In the genomic region with DNA sequence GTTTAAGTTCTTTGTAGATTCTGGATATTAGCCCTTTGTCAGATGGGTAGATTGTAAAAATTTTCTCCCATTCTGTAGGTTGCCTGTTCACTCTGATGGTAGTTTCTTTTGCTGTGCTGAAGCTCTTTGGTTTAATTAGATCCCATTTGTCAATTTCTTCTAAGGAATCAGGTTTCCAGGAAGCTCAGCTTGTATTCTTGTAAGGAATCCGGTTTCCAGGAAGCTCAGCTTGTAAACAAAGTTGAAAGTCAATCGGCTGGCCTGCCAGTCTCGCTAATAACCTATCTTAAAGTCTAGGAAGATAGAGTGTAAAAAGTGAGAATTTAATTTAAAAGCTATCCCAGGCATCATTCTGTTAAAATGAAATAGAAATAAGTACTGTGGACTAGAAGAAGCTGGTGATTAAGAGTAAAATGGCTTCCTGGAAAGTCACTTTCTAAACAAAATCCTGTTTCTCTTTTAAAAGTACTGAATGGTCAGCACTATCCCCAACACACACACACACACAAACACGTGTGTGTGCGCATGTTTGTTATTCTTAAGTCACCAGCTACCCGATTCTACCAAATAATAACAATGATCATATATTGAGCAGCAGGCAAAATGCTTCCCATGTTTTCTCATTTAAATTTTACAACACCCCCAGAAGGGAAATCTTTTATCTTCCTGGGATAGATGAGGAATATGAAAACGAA, we compare ENCODE assay signal across 21 cellular contexts.
DNase-seq lines count a peak whose midpoint lies in the region; ATAC-seq, FAIRE-seq and TF ChIP-seq lines count a peak whose summit lies in the region.
"Had no signal": no experiment of that assay in that cellular context is flagged by ENCODE, and none has a peak within 500 bp of the region (broad histone marks: within the 10 kb centered on the region; RNA-seq: fewer than 3 reads in every experiment).

No MANE protein-coding gene starts in this region.

- no TSS peak for BruUV-seq in K562 (replicated peaks; lab: Mats Ljungman, UMichigan)

- in situ Hi-C loops in K562 (cut with MboI) = no loop called here

- H3K9me1 ChIP-seq in K562 (ENCODE audit: control insufficient read depth, insufficient read depth, low read length) = no peaks in the 10 kb centered on the region

- H3K4me1 ChIP-seq in K562 (replicated peaks in 1 of 2; ENCODE audit: control insufficient read depth in 2 of 2, insufficient read depth in 2 of 2, low read length in 2 of 2) (no peaks in the 10 kb centered on the region), iPS DF 6.9 (ENCODE audit: control insufficient read depth, insufficient read depth, low read length) (no peaks in the 10 kb centered on the region), smooth muscle cell (ENCODE audit: low read depth) (no peaks in the 10 kb centered on the region)
- H3K4me1 ChIP-seq: Peyer's patch, psoas muscle, testis had no signal

- no peak for TF ChIP-seq RAD21 in K562 (CRISPR knock-in tag; conservative IDR thresholded peaks at IDR 0.05 in 1 of 2, IDR thresholded peaks at IDR 0.05 in 1 of 2)

- H3K4me3 ChIP-seq in K562 (no peak overlapping the region), iPS DF 6.9 (ENCODE audit: low read length) (no peak overlapping the region), smooth muscle cell (no peak overlapping the region)
- H3K4me3 ChIP-seq: Peyer's patch, psoas muscle, testis had no signal

- no peak overlapping the region for H3K4me2 ChIP-seq in K562 (ENCODE audit: insufficient read depth, low read length)
- peak overlapping the region; percentile 5 for H3K4me2 ChIP-seq in smooth muscle cell

- peaks cover 7% of the 10 kb centered on the region for H3K4me1 Mint-ChIP-seq in activated CD4-positive, alpha-beta T cell treated with anti-CD3 and anti-CD28 coated beads, Interleukin-2, amount 10 ng/mL, durations not matched to agents 7 days and 5 days

- H3K9me3 Mint-ChIP-seq in activated CD4-positive, alpha-beta T cell treated with anti-CD3 and anti-CD28 coated beads, Interleukin-2, amount 10 ng/mL, durations not matched to agents 7 days and 5 days = no peaks in the 10 kb centered on the region
- H3K9me3 Mint-ChIP-seq: CD4-positive, alpha-beta T cell had no signal

- intact Hi-C loops in K562 (cut with micrococcal nuclease) = no loop called here

- TF ChIP-seq POLR2A in K562 (conservative IDR thresholded peaks at IDR 0.05) = no peak

- no peaks in the 10 kb centered on the region for H3F3A ChIP-seq in smooth muscle cell (ENCODE audit: low read depth)

- CTCF ChIA-PET in activated CD4-positive, alpha-beta T cell treated with anti-CD3 and anti-CD28 coated beads, Interleukin-2, amount 10 ng/mL, durations not matched to agents 7 days and 5 days (lab: Charles Lee) = no interaction called here
- CTCF ChIA-PET in K562 (lab: Yijun Ruan, JAX; ENCODE audit: low intra/inter-chr PET ratio) = no interaction called here

- no peak for ATAC-seq in K562
- ATAC-seq in GM18861 (IDR thresholded peaks at IDR 0.05; ENCODE audit: unreplicated experiment) = no peak
- ATAC-seq: activated CD8-positive, alpha-beta memory T cell treated with anti-CD3 and anti-CD28 coated beads, Interleukin-2, amount 10 ng/mL, durations not matched to agents 7 days and 5 days; psoas muscle had no signal

- peak overlapping the region; percentile 5 for H3K27ac Mint-ChIP-seq in activated CD4-positive, alpha-beta T cell treated with anti-CD3 and anti-CD28 coated beads, Interleukin-2, amount 10 ng/mL, durations not matched to agents 7 days and 5 days
- H3K27ac Mint-ChIP-seq: activated CD8-positive, alpha-beta memory T cell treated with anti-CD3 and anti-CD28 coated beads, Interleukin-2, amount 10 ng/mL, durations not matched to agents 7 days and 5 days; CD4-positive, alpha-beta T cell had no signal

- H3K4me3 Mint-ChIP-seq in activated CD4-positive, alpha-beta T cell treated with anti-CD3 and anti-CD28 coated beads, Interleukin-2, amount 10 ng/mL, durations not matched to agents 7 days and 5 days = no peak overlapping the region
- H3K4me3 Mint-ChIP-seq: activated CD8-positive, alpha-beta memory T cell treated with anti-CD3 and anti-CD28 coated beads, Interleukin-2, amount 10 ng/mL, durations not matched to agents 7 days and 5 days; CD4-positive, alpha-beta T cell had no signal

- no peaks in the 10 kb centered on the region for H3K27me3 ChIP-seq in K562 (ENCODE audit: control insufficient read depth in 2 of 2, insufficient read depth in 2 of 2, low read length in 2 of 2)
- H3K27me3 ChIP-seq in iPS DF 6.9 (ENCODE audit: control insufficient read depth, insufficient read depth, low read length) = no peaks in the 10 kb centered on the region
- H3K27me3 ChIP-seq in smooth muscle cell (ENCODE audit: low read depth) = no peaks in the 10 kb centered on the region
- H3K27me3 ChIP-seq: brain microvascular endothelial cell, Peyer's patch, testis had no signal

- POLR2A ChIA-PET in activated CD4-positive, alpha-beta T cell treated with anti-CD3 and anti-CD28 coated beads, Interleukin-2, amount 10 ng/mL, durations not matched to agents 7 days and 5 days (lab: Charles Lee) = no interaction called here
- POLR2A ChIA-PET in K562 (lab: Yijun Ruan, JAX) = no interaction called here

- no peaks in the 10 kb centered on the region for H3K36me3 Mint-ChIP-seq in activated CD4-positive, alpha-beta T cell treated with anti-CD3 and anti-CD28 coated beads, Interleukin-2, amount 10 ng/mL, durations not matched to agents 7 days and 5 days (ENCODE audit: low read depth)
- H3K36me3 Mint-ChIP-seq: activated CD8-positive, alpha-beta memory T cell treated with anti-CD3 and anti-CD28 coated beads, Interleukin-2, amount 10 ng/mL, durations not matched to agents 7 days and 5 days had no signal

- H4K20me1 ChIP-seq in K562 (replicated peaks; ENCODE audit: control insufficient read depth, insufficient read depth, low read length) (no peaks in the 10 kb centered on the region), smooth muscle cell (ENCODE audit: low read depth) (no peaks in the 10 kb centered on the region)

- FAIRE-seq in K562 (lab: Jason Lieb, UNC) = no peak
- FAIRE-seq: A204.1, frontal cortex had no signal

- TF ChIP-seq CTCF in K562 (IDR thresholded peaks at IDR 0.05 in 2 of 3, conservative IDR thresholded peaks at IDR 0.05 in 1 of 3; ENCODE audit: insufficient read depth in 2 of 3, low read depth in 1 of 3, low read length in 3 of 3) (no peak), smooth muscle cell (IDR thresholded peaks at IDR 0.05; ENCODE audit: borderline replicate concordance, insufficient read depth, poor library complexity, severe bottlenecking) (no peak)

- H3K79me2 ChIP-seq in K562 (ENCODE audit: control insufficient read depth, insufficient read depth, low read length) (no peaks in the 10 kb centered on the region), smooth muscle cell (ENCODE audit: low read depth) (no peaks in the 10 kb centered on the region)

- H3K9ac ChIP-seq in K562 (ENCODE audit: insufficient read depth in 1 of 2, low read depth in 2 of 2, low read length in 2 of 2) (no peak overlapping the region), smooth muscle cell (ENCODE audit: low read depth) (no peak overlapping the region)

- TF ChIP-seq EP300 in K562 (IDR thresholded peaks at IDR 0.05; ENCODE audit: low read length) = no peak

- H2AFZ ChIP-seq in K562 (ENCODE audit: low read depth, low read length) (peak overlapping the region; percentile 37; the same call in 1 of the 2 replicates), smooth muscle cell (ENCODE audit: low read depth) (peak overlapping the region; percentile 73)

- H3K36me3 ChIP-seq in K562 (ENCODE audit: control insufficient read depth, insufficient read depth, low read length) (no peaks in the 10 kb centered on the region), iPS DF 6.9 (ENCODE audit: control insufficient read depth, insufficient read depth, low read length) (no peaks in the 10 kb centered on the region), smooth muscle cell (ENCODE audit: low read depth) (no peaks in the 10 kb centered on the region)
- H3K36me3 ChIP-seq: brain microvascular endothelial cell, Peyer's patch had no signal

- WGBS in K562 (ENCODE audit: insufficient coverage, low coverage, missing lambda C conversion rate) = 2% methylated on average over 7 of the region's 7 CpGs
- no CpG with 5 or more reads among the region's 7 CpGs for WGBS in iPS DF 6.9 (ENCODE audit: insufficient coverage, insufficient read length)
- 44% methylated on average over 7 of the region's 7 CpGs for WGBS in smooth muscle cell (ENCODE audit: low lambda C conversion rate)

- H3K27ac ChIP-seq in K562 (ENCODE audit: extremely low read depth, low read depth, low read length) = peak overlapping the region; percentile 44; the same call in 1 of the 3 replicates
- H3K27ac ChIP-seq in iPS DF 6.9 (ENCODE audit: low read length) = no peak overlapping the region
- peak overlapping the region; percentile 14 for H3K27ac ChIP-seq in smooth muscle cell (ENCODE audit: low read depth)
- H3K27ac ChIP-seq: brain microvascular endothelial cell, Peyer's patch, psoas muscle, testis had no signal

- peaks cover 2% of the 10 kb centered on the region for H3K27me3 Mint-ChIP-seq in activated CD4-positive, alpha-beta T cell treated with anti-CD3 and anti-CD28 coated beads, Interleukin-2, amount 10 ng/mL, durations not matched to agents 7 days and 5 days
- H3K27me3 Mint-ChIP-seq: activated CD8-positive, alpha-beta memory T cell treated with anti-CD3 and anti-CD28 coated beads, Interleukin-2, amount 10 ng/mL, durations not matched to agents 7 days and 5 days; CD4-positive, alpha-beta T cell had no signal

- DNase-seq in activated CD4-positive, alpha-beta T cell treated with anti-CD3 and anti-CD28 coated beads, Interleukin-2, amount 10 ng/mL, durations not matched to agents 7 days and 5 days = no peak
- DNase-seq in activated CD4-positive, alpha-beta T cell treated with anti-CD3 and anti-CD28 coated beads for 48 hours = no peak
- DNase-seq in K562 (ENCODE audit: extremely low read depth in 1 of 4, low spot score in 3 of 4) (peak in 1 of 4 experiments; percentile 6), iPS DF 6.9 (ENCODE audit: low read depth, low spot score) (peak; percentile 4), smooth muscle cell (lab: John Stamatoyannopoulos, UW; ENCODE audit: unreplicated experiment) (no peak), activated gamma-delta T cell (lab: John Stamatoyannopoulos, UW) (no peak)
- DNase-seq in stimulated activated naive CD4-positive, alpha-beta T cell treated with Interleukin-2 at 50 U/mL for 16 hours (lab: John Stamatoyannopoulos, UW) = no peak
- DNase-seq: activated CD4-positive, CD25-positive, alpha-beta regulatory T cell; activated CD8-positive, alpha-beta memory T cell treated with anti-CD3 and anti-CD28 coated beads, Interleukin-2, amount 10 ng/mL, durations not matched to agents 7 days and 5 days; activated naive CD4-positive, alpha-beta T cell treated with Interleukin-2 at 50 U/mL for 16 hours; brain microvascular endothelial cell; CD4-positive, alpha-beta T cell; DND-41; HCEC 1CT; NCI-H1417; Peyer's patch; psoas muscle; testis had no signal

- H3K9me3 ChIP-seq in K562 (replicated peaks; ENCODE audit: control insufficient read depth, insufficient read depth, low read depth, low read length) = no peaks in the 10 kb centered on the region
- no peaks in the 10 kb centered on the region for H3K9me3 ChIP-seq in iPS DF 6.9 (ENCODE audit: control insufficient read depth, insufficient read depth, low read length)
- H3K9me3 ChIP-seq in smooth muscle cell (replicated peaks; ENCODE audit: low read depth) = no peaks in the 10 kb centered on the region
- H3K9me3 ChIP-seq: Peyer's patch, psoas muscle, testis had no signal
